ENCODE assay signal across 9 cellular contexts in the genomic region with DNA sequence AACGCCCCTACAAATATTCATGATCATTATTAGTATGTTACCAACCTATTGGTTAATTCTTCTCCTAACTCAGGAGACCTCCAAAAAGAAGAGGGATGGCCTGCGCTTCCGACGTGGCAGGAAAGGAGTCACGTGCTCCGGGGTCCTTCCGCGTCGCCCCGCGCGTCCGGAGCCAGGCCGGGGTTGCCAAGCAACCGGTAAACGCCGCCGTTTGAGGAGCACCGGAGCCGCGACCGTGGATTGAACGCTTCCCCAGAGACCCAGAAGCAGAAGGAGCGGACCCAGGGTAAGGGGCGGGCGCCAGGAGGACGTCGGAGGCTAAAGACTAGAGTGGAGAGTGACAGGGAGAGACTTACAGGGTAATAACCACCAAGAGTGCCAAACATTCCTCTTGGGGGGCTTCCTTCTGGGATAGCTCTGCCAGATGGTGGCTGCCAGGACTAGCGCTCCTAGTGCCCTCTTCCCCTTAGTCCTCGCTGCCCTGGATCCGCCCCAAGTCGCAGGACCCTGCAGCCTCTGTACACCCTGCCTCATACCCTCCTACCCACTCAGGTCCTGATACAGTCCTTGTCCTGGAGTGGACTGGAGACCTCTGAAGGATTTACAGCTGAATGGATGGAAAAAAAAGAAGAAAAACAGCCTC. TPM values are rescaled to one million over a fixed set of nuclear protein-coding genes. Genes with fewer than 3 reads are reported as not detected.
A peak's percentile ranks its signal among the peaks of the same experiment; 100 is the strongest.
DNase-seq lines count a peak whose midpoint lies in the region; ATAC-seq and TF ChIP-seq lines count a peak whose summit lies in the region.
"Had no signal": no experiment of that assay in that cellular context is flagged by ENCODE, and none has a peak within 500 bp of the region (broad histone marks: within the 10 kb centered on the region; RNA-seq: fewer than 3 reads in every experiment).

A gene with protein sequence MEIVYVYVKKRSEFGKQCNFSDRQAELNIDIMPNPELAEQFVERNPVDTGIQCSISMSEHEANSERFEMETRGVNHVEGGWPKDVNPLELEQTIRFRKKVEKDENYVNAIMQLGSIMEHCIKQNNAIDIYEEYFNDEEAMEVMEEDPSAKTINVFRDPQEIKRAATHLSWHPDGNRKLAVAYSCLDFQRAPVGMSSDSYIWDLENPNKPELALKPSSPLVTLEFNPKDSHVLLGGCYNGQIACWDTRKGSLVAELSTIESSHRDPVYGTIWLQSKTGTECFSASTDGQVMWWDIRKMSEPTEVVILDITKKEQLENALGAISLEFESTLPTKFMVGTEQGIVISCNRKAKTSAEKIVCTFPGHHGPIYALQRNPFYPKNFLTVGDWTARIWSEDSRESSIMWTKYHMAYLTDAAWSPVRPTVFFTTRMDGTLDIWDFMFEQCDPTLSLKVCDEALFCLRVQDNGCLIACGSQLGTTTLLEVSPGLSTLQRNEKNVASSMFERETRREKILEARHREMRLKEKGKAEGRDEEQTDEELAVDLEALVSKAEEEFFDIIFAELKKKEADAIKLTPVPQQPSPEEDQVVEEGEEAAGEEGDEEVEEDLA (plus strand): TSS at position 175 of the 643 bp plus-strand sequence. CDS start 7,584 bp downstream, outside the sequence.

- H3K27me3 Mint-ChIP-seq in chondrocyte (ENCODE audit: low read depth), result peaks cover 16% of the 10 kb centered on the region

- H3K9me3 ChIP-seq in HUES6 (ENCODE audit: control insufficient read depth, insufficient read depth, low read depth, low read length), result no peaks in the 10 kb centered on the region
- no peaks in the 10 kb centered on the region for H3K9me3 ChIP-seq in parathyroid adenoma (ENCODE audit: control insufficient read depth, low read length)
- H3K9me3 ChIP-seq: esophagus muscularis mucosa, psoas muscle had no signal

- no peaks in the 10 kb centered on the region for H3K79me2 ChIP-seq in parathyroid adenoma

- no peaks in the 10 kb centered on the region for H3K36me3 Mint-ChIP-seq in chondrocyte (ENCODE audit: low read depth)

- H3K4me3 ChIP-seq in HUES6 (ENCODE audit: low read depth, low read length) (peak within 1 kb of the TSS; percentile 14), parathyroid adenoma (ENCODE audit: low read depth, low read length) (no peak within 1 kb of the TSS)
- H3K4me3 ChIP-seq: esophagus muscularis mucosa, psoas muscle had no signal

- TF ChIP-seq CTCF in chondrocyte (IDR thresholded peaks at IDR 0.05), result no peak
- TF ChIP-seq CTCF in parathyroid adenoma (IDR thresholded peaks at IDR 0.05), result no peak

- H3K9ac ChIP-seq in HUES6 (ENCODE audit: low read length) (no peak within 1 kb of the TSS), parathyroid adenoma (no peak within 1 kb of the TSS)

- peak within 1 kb of the TSS; percentile 45 for H3K27ac Mint-ChIP-seq in chondrocyte (ENCODE audit: unreplicated experiment)

- no peak within 1 kb of the TSS for H3K27ac ChIP-seq in HUES6 (ENCODE audit: low read depth, low read length)
- H3K27ac ChIP-seq in parathyroid adenoma, result no peak within 1 kb of the TSS
- H3K27ac ChIP-seq: psoas muscle had no signal

- H3K9me3 Mint-ChIP-seq in chondrocyte (ENCODE audit: low read depth), result no peaks in the 10 kb centered on the region

- H3K36me3 ChIP-seq in HUES6 (ENCODE audit: control insufficient read depth, insufficient read depth, low read length) (no peaks in the 10 kb centered on the region), parathyroid adenoma (ENCODE audit: control insufficient read depth, insufficient read depth, low read length) (no peaks in the 10 kb centered on the region)
- H3K36me3 ChIP-seq: esophagus muscularis mucosa had no signal

- DNase-seq in NCI-H526 (lab: John Stamatoyannopoulos, UW), result peak; percentile 35 to 69
- no peak for DNase-seq in chondrocyte (ENCODE audit: low spot score)
- no peak for DNase-seq in NCI-H128 (lab: John Stamatoyannopoulos, UW; ENCODE audit: unreplicated experiment)
- no peak for DNase-seq in DMS114 treated with DMSO at 0.1 percent for 48 hours (lab: John Stamatoyannopoulos, UW; ENCODE audit: unreplicated experiment)

- peaks cover 26% of the 10 kb centered on the region for H3K4me1 ChIP-seq in HUES6 (ENCODE audit: control insufficient read depth, insufficient read depth, low read length)
- H3K4me1 ChIP-seq in parathyroid adenoma, result no peaks in the 10 kb centered on the region

- no peak for ATAC-seq in HG03565 (IDR thresholded peaks at IDR 0.05; ENCODE audit: unreplicated experiment)
- ATAC-seq: psoas muscle had no signal

- H3K4me3 Mint-ChIP-seq in chondrocyte (ENCODE audit: unreplicated experiment), result no peak within 1 kb of the TSS

- peak within 1 kb of the TSS; percentile 47 for H3K4me2 ChIP-seq in parathyroid adenoma (ENCODE audit: low read length)

- peaks cover 16% of the 10 kb centered on the region for H3K27me3 ChIP-seq in HUES6 (ENCODE audit: control insufficient read depth, insufficient read depth, low read length)
- peaks cover 3% of the 10 kb centered on the region for H3K27me3 ChIP-seq in parathyroid adenoma (ENCODE audit: control insufficient read depth, insufficient read depth, low read length)

- no peak within 1 kb of the TSS for H2AFZ ChIP-seq in parathyroid adenoma

- H3K4me1 Mint-ChIP-seq in chondrocyte (ENCODE audit: low read depth), result peaks cover 38% of the 10 kb centered on the region

RNA-seq across cellular contexts. Expression of the gene that starts here (rescaled TPM):
- not detected in 3 replicates for total RNA-seq in chondrocyte
- total RNA-seq: esophagus muscularis mucosa, psoas muscle had no signal

Comparison
In these comparisons a context has a peak if more than half of its experiments do, and no peak if none do; other contexts are left out.
1. DNase-seq: peak in NCI-H526 (2 of 2); none in chondrocyte (single experiment), NCI-H128 (single experiment) and DMS114 treated with DMSO at 0.1 percent for 48 hours (single experiment).